ENCODE assay signal across 8 cellular contexts in genomic region chr21:42233067-42233981, GRCh38. TPM values are rescaled to one million over a fixed set of nuclear protein-coding genes. Genes with fewer than 3 reads are reported as not detected.
DNase-seq lines count a peak whose midpoint lies in the region; ATAC-seq and TF ChIP-seq lines count a peak whose summit lies in the region.

No MANE protein-coding gene starts in this region.

- H3K27ac ChIP-seq in left ventricle myocardium inferior (replicated peaks) (peak overlapping the region; percentile 90), sigmoid colon (peak overlapping the region; percentile 86 to 90 (median 90))

- H3K36me3 ChIP-seq in left ventricle myocardium inferior, result no peaks in the 10 kb centered on the region
- H3K36me3 ChIP-seq in sigmoid colon, result no peaks in the 10 kb centered on the region

- H3K4me3 ChIP-seq in left ventricle myocardium inferior (peak overlapping the region; percentile 71), sigmoid colon (peak overlapping the region in 1 of 4 donors; percentile 52)

- intact Hi-C loops in left ventricle myocardium inferior (cut with micrococcal nuclease), result no loop called here
- intact Hi-C loops in sigmoid colon (cut with DNase I), result loop anchor here (1.0 to 10.0 kb wide), 2 partner anchors 13 to 809 kb away; partner anchors contain the start of gene MX1

- peak; percentile 53 for TF ChIP-seq CTCF in left ventricle myocardium inferior (IDR thresholded peaks at IDR 0.05; ENCODE audit: borderline replicate concordance)
- peak in 3 of 4 experiments; percentile 15 to 24 (median 19) for TF ChIP-seq CTCF in sigmoid colon (IDR thresholded peaks at IDR 0.05)

- DNase-seq in NCI-H2107 treated with DMSO at 0.1 percent for 48 hours (lab: John Stamatoyannopoulos, UW; ENCODE audit: unreplicated experiment) (peak; percentile 59), NCI-H2107 (lab: John Stamatoyannopoulos, UW) (no peak), SK-MEL-5 (ENCODE audit: low read depth, low spot score) (peak; percentile 2), left ventricle myocardium inferior (peak; percentile 84), sigmoid colon (peak; percentile 98), foreskin melanocyte (no peak)
- DNase-seq in activated naive CD4-positive, alpha-beta T cell treated with Interleukin-2 at 50 U/mL for 16 hours, result peak; percentile 81

- in situ Hi-C loops in SK-MEL-5 (cut with HindIII; ENCODE audit: low pct_unique_long_range_greater_than_20kb, low sequenced_read_pairs), result no loop called here

- peak; percentile 36 for ATAC-seq in HG03135 (IDR thresholded peaks at IDR 0.05; ENCODE audit: unreplicated experiment)

- WGBS in sigmoid colon, 2 donors, result 16% methylated on average over 14 of the region's 14 CpGs

- peak; percentile 74 to 95 (median 85) for TF ChIP-seq EP300 in sigmoid colon (IDR thresholded peaks at IDR 0.05)

- peaks cover 99% of the 10 kb centered on the region for H3K4me1 ChIP-seq in left ventricle myocardium inferior
- peaks cover 0 to 86% (median 64%) of the 10 kb centered on the region in 4 donors for H3K4me1 ChIP-seq in sigmoid colon

- H3K9me3 ChIP-seq in left ventricle myocardium inferior (replicated peaks) (no peaks in the 10 kb centered on the region), sigmoid colon (no peaks in the 10 kb centered on the region)

- H3K27me3 ChIP-seq in left ventricle myocardium inferior (ENCODE audit: low read depth) (no peaks in the 10 kb centered on the region), sigmoid colon (no peaks in the 10 kb centered on the region)

- TF ChIP-seq POLR2A in sigmoid colon (IDR thresholded peaks at IDR 0.05), result no peak

RNA-seq across cellular contexts. Expression of gene ABCG1, which starts 14.4 kb away (rescaled TPM):
- 0.21 TPM in 1 of 2 replicates, not detected in the other for total RNA-seq in SK-MEL-5 (2014; rRNA removed; shearing (Covaris generic))
- 0.04 and 0.35 TPM in 2 replicates for polyA plus RNA-seq in SK-MEL-5 (2015; cell fraction: cytosol; rRNA removed)
- polyA plus RNA-seq in SK-MEL-5 (2015; cell fraction: nucleus; rRNA removed), result 0.31 TPM in 1 of 2 replicates, not detected in the other
- 8.7 TPM for total RNA-seq in left ventricle myocardium inferior
- total RNA-seq in sigmoid colon, result 10 to 100 TPM in 3 of 4 donors, 1 to 10 TPM in 1; 6.0 to 19.3 (median 13.6) TPM
- 10 to 100 TPM in 2 of 3 donors, 1 to 10 TPM in 1; 8.1 to 15.6 (median 10.2) TPM for polyA plus RNA-seq in sigmoid colon

Comparison
In these comparisons a context has a peak if more than half of its experiments do, and no peak if none do; other contexts are left out.
1. DNase-seq: peak in NCI-H2107 treated with DMSO at 0.1 percent for 48 hours (single experiment), SK-MEL-5 (single experiment), activated naive CD4-positive, alpha-beta T cell treated with Interleukin-2 at 50 U/mL for 16 hours (single experiment), left ventricle myocardium inferior (single experiment) and sigmoid colon (single experiment); none in NCI-H2107 (single experiment) and foreskin melanocyte (single experiment).